ENCODE assay signal across 32 cellular contexts in genomic region chr3:83863380-83863779, GRCh38.
"Had no signal": no experiment of that assay in that cellular context is flagged by ENCODE, and none has a peak within 500 bp of the region (broad histone marks: within the 10 kb centered on the region; RNA-seq: fewer than 3 reads in every experiment).

No MANE protein-coding gene starts in this region.

- H3K27me3 Mint-ChIP-seq: activated CD4-positive, alpha-beta memory T cell treated with anti-CD3 and anti-CD28 coated beads, Interleukin-2, amount 10 ng/mL, durations not matched to agents 7 days and 5 days; activated CD4-positive, alpha-beta T cell treated with anti-CD3 and anti-CD28 coated beads, Interleukin-2, amount 10 ng/mL, durations not matched to agents 7 days and 5 days; activated naive CD8-positive, alpha-beta T cell; activated T-cell treated with anti-CD3 and anti-CD28 coated beads, Interleukin-2, amount 50 U/mL, for 24 hours; activated T-helper 17 cell treated with anti-CD3 and anti-CD28 coated beads, Interleukin-2, amount 50 U/mL, for 72 hours; central memory CD8-positive, alpha-beta T cell; dendritic cell treated with granulocyte-macrophage colony-stimulating factor and Interleukin-4, amounts not matched to agents 40 ng/mL and 50 ng/mL, for 4 days; effector memory CD8-positive, alpha-beta T cell had no signal

- H3K36me3 ChIP-seq: brain microvascular endothelial cell, esophagus muscularis mucosa, gastroesophageal sphincter, heart right ventricle had no signal

- H3K27ac Mint-ChIP-seq: activated CD4-positive, alpha-beta memory T cell treated with anti-CD3 and anti-CD28 coated beads, Interleukin-2, amount 10 ng/mL, durations not matched to agents 7 days and 5 days; activated CD4-positive, alpha-beta T cell treated with anti-CD3 and anti-CD28 coated beads, Interleukin-2, amount 10 ng/mL, durations not matched to agents 7 days and 5 days; activated naive CD8-positive, alpha-beta T cell; activated T-cell treated with anti-CD3 and anti-CD28 coated beads, Interleukin-2, amount 50 U/mL, for 24 hours; activated T-helper 17 cell treated with anti-CD3 and anti-CD28 coated beads, Interleukin-2, amount 50 U/mL, for 72 hours; dendritic cell treated with granulocyte-macrophage colony-stimulating factor and Interleukin-4, amounts not matched to agents 40 ng/mL and 50 ng/mL, for 4 days; effector memory CD8-positive, alpha-beta T cell; WTC11 had no signal

- FAIRE-seq: astrocyte, bronchial epithelial cell had no signal

- H3K27ac ChIP-seq: brain microvascular endothelial cell, coronary artery, dorsolateral prefrontal cortex, esophagus muscularis mucosa, gastroesophageal sphincter, heart right ventricle, VCaP had no signal

- DNase-seq: activated CD4-positive, alpha-beta memory T cell treated with anti-CD3 and anti-CD28 coated beads, Interleukin-2, amount 10 ng/mL, durations not matched to agents 7 days and 5 days; activated CD4-positive, alpha-beta T cell treated with anti-CD3 and anti-CD28 coated beads for 1 hour; activated CD4-positive, alpha-beta T cell treated with anti-CD3 and anti-CD28 coated beads for 4 hours; activated CD4-positive, alpha-beta T cell treated with anti-CD3 and anti-CD28 coated beads, Interleukin-2, amount 10 ng/mL, durations not matched to agents 7 days and 5 days; activated CD4-positive, alpha-beta T cell treated with anti-CD3 and anti-CD28 coated beads, Interleukin-2, amount 50 U/mL, for 4 hours; activated CD8-positive, alpha-beta memory T cell treated with anti-CD3 and anti-CD28 coated beads, Interleukin-2, amount 50 U/mL, for 48 hours; activated effector memory CD4-positive, alpha-beta T cell treated with Interleukin-2 at 50 U/mL for 16 hours; activated gamma-delta T cell treated with Interleukin-2 at 50 U/mL for 16 hours; activated naive CD4-positive, alpha-beta T cell treated with anti-CD3 and anti-CD28 coated beads, Interleukin-2, amount 50 U/mL, for 16 hours; activated naive CD4-positive, alpha-beta T cell treated with Interleukin-2 at 50 U/mL for 16 hours; activated T-cell treated with anti-CD3 and anti-CD28 coated beads for 4 hours; activated T-cell treated with anti-CD3 and anti-CD28 coated beads, Interleukin-2, amount 50 U/mL, for 24 hours; amniotic stem cell; anterior cingulate cortex; brain microvascular endothelial cell; dorsolateral prefrontal cortex; effector memory CD8-positive, alpha-beta T cell; erythroblast; foreskin melanocyte; heart right ventricle; T-helper 2 cell had no signal

- H3K36me3 Mint-ChIP-seq: activated naive CD8-positive, alpha-beta T cell; WTC11 had no signal

- H3K4me3 Mint-ChIP-seq: activated CD4-positive, alpha-beta memory T cell treated with anti-CD3 and anti-CD28 coated beads, Interleukin-2, amount 10 ng/mL, durations not matched to agents 7 days and 5 days; activated CD4-positive, alpha-beta T cell treated with anti-CD3 and anti-CD28 coated beads, Interleukin-2, amount 10 ng/mL, durations not matched to agents 7 days and 5 days; activated naive CD8-positive, alpha-beta T cell; activated T-cell treated with anti-CD3 and anti-CD28 coated beads, Interleukin-2, amount 50 U/mL, for 24 hours; activated T-helper 17 cell treated with anti-CD3 and anti-CD28 coated beads, Interleukin-2, amount 50 U/mL, for 72 hours; central memory CD8-positive, alpha-beta T cell; dendritic cell treated with granulocyte-macrophage colony-stimulating factor and Interleukin-4, amounts not matched to agents 40 ng/mL and 50 ng/mL, for 4 days; effector memory CD8-positive, alpha-beta T cell; WTC11 had no signal

- H3K4me3 ChIP-seq: coronary artery, dorsolateral prefrontal cortex, esophagus muscularis mucosa, gastroesophageal sphincter, heart right ventricle had no signal

- ATAC-seq: activated T-helper 17 cell treated with anti-CD3 and anti-CD28 coated beads, Interleukin-2, amount 50 U/mL, for 72 hours; effector memory CD8-positive, alpha-beta T cell; gastroesophageal sphincter; heart right ventricle; WTC11 had no signal

- H3K27me3 ChIP-seq: brain microvascular endothelial cell, dorsolateral prefrontal cortex, esophagus muscularis mucosa, gastroesophageal sphincter, heart right ventricle had no signal

- H3K4me1 Mint-ChIP-seq: activated CD4-positive, alpha-beta memory T cell treated with anti-CD3 and anti-CD28 coated beads, Interleukin-2, amount 10 ng/mL, durations not matched to agents 7 days and 5 days; activated CD4-positive, alpha-beta T cell treated with anti-CD3 and anti-CD28 coated beads, Interleukin-2, amount 10 ng/mL, durations not matched to agents 7 days and 5 days; activated T-helper 17 cell treated with anti-CD3 and anti-CD28 coated beads, Interleukin-2, amount 50 U/mL, for 72 hours; central memory CD8-positive, alpha-beta T cell; WTC11 had no signal

- H3K4me1 ChIP-seq: esophagus muscularis mucosa, gastroesophageal sphincter, heart right ventricle had no signal
